ENCODE assay signal across 9 cellular contexts in genomic region chr22:38397189-38398097, GRCh38. TPM values are rescaled to one million over a fixed set of nuclear protein-coding genes. Genes with fewer than 3 reads are reported as not detected.
DNase-seq lines count a peak whose midpoint lies in the region; ATAC-seq and TF ChIP-seq lines count a peak whose summit lies in the region.
"Had no signal": no experiment of that assay in that cellular context is flagged by ENCODE, and none has a peak within 500 bp of the region (broad histone marks: within the 10 kb centered on the region; RNA-seq: fewer than 3 reads in every experiment).

No MANE protein-coding gene starts in this region.

- no peaks in the 10 kb centered on the region for H3K36me3 ChIP-seq in ACC112 (ENCODE audit: insufficient read depth, low read length)
- H3K36me3 ChIP-seq in Panc1 (ENCODE audit: control insufficient read depth, insufficient read depth, low read length), result no peaks in the 10 kb centered on the region
- H3K36me3 ChIP-seq in left lung, result no peaks in the 10 kb centered on the region
- H3K36me3 ChIP-seq in suprapubic skin, result no peaks in the 10 kb centered on the region

- intact Hi-C loops in Panc1 (cut with micrococcal nuclease; ENCODE audit: unreplicated experiment), result loop anchor here (10.0 kb wide), 1 partner anchor 177 kb away; the partner anchor contains the start of gene DMC1
- intact Hi-C loops in left lung (cut with DNase I), result no loop called here

- in situ Hi-C loops in Panc1 (cut with HindIII; ENCODE audit: low pct_unique_long_range_greater_than_20kb, low sequenced_read_pairs), result no loop called here

- no peak for ATAC-seq in GM18505 (IDR thresholded peaks at IDR 0.05; ENCODE audit: unreplicated experiment)
- peak; percentile 74 for ATAC-seq in Panc1
- ATAC-seq in left lung, result peak; percentile 41
- ATAC-seq in HG02610 (IDR thresholded peaks at IDR 0.05; ENCODE audit: unreplicated experiment), result no peak
- ATAC-seq in HG02798 (IDR thresholded peaks at IDR 0.05; ENCODE audit: poor library complexity, unreplicated experiment), result no peak

- peak; percentile 50 for TF ChIP-seq POLR2A in GM18505 (IDR thresholded peaks at IDR 0.05; ENCODE audit: borderline replicate concordance, extremely low read depth, insufficient read depth, insufficient read length)
- TF ChIP-seq POLR2A in suprapubic skin (IDR thresholded peaks at IDR 0.05), result no peak

- no TSS peak for BruUV-seq in Panc1 (replicated peaks; lab: Mats Ljungman, UMichigan)

- H3K4me3 ChIP-seq in ACC112 (ENCODE audit: low read depth, low read length) (peak overlapping the region; percentile 81), Panc1 (ENCODE audit: low read depth in 2 of 2, low read length in 2 of 2) (peak overlapping the region; percentile 61), left lung (peak overlapping the region; percentile 71 to 88), suprapubic skin (peak overlapping the region; percentile 92)

- H3K27me3 ChIP-seq in ACC112 (ENCODE audit: insufficient read depth, low read length) (no peaks in the 10 kb centered on the region), Panc1 (ENCODE audit: control insufficient read depth, insufficient read depth, low read length) (no peaks in the 10 kb centered on the region), left lung (no peaks in the 10 kb centered on the region), suprapubic skin (no peaks in the 10 kb centered on the region)

- no peak overlapping the region for H2AFZ ChIP-seq in ACC112 (ENCODE audit: low read length, unreplicated experiment)

- H3K4me1 ChIP-seq in ACC112 (ENCODE audit: control insufficient read depth, insufficient read depth, low read length, unreplicated experiment), result no peaks in the 10 kb centered on the region
- peaks cover 8% of the 10 kb centered on the region for H3K4me1 ChIP-seq in Panc1 (ENCODE audit: control insufficient read depth, insufficient read depth, low read length)
- peaks cover 19 to 65% of the 10 kb centered on the region in 2 donors for H3K4me1 ChIP-seq in left lung
- H3K4me1 ChIP-seq in suprapubic skin, result peaks cover 26% of the 10 kb centered on the region

- no peak for TF ChIP-seq EP300 in suprapubic skin (IDR thresholded peaks at IDR 0.05)

- no peaks in the 10 kb centered on the region for H3K9me3 ChIP-seq in Panc1 (ENCODE audit: control insufficient read depth, insufficient read depth, low read depth, low read length)
- H3K9me3 ChIP-seq in left lung, result no peaks in the 10 kb centered on the region
- H3K9me3 ChIP-seq in suprapubic skin, result no peaks in the 10 kb centered on the region

- DNase-seq in Panc1 (ENCODE audit: low read depth, low spot score) (no peak), cerebellar cortex (ENCODE audit: low spot score) (peak; percentile 36), left lung (peak; percentile 61 to 90), suprapubic skin (ENCODE audit: low spot score in 2 of 2) (peak in 1 of 2 donors; percentile 78)

- H3K27ac ChIP-seq in ACC112 (ENCODE audit: low read depth, low read length), result no peak overlapping the region
- H3K27ac ChIP-seq in Panc1 (ENCODE audit: low read length), result peak overlapping the region; percentile 59
- H3K27ac ChIP-seq in left lung, result peak overlapping the region; percentile 92 to 93
- peak overlapping the region; percentile 92 for H3K27ac ChIP-seq in suprapubic skin

- CTCF ChIA-PET in Panc1 (lab: Charles Lee), result no interaction called here

- POLR2A ChIA-PET in Panc1 (lab: Charles Lee), result interaction anchor here (0.6 to 0.7 kb wide), 2 partner anchors 195 to 323 kb away, joined by 3 read pairs; partner anchors contain the start of gene MAFF

- TF ChIP-seq CTCF in Panc1 (IDR thresholded peaks at IDR 0.05) (no peak), left lung (IDR thresholded peaks at IDR 0.05) (no peak), suprapubic skin (IDR thresholded peaks at IDR 0.05) (no peak)

- WGBS in suprapubic skin, result 3% methylated on average over 36 of the region's 61 CpGs

- H3K79me2 ChIP-seq in ACC112 (ENCODE audit: control insufficient read depth, insufficient read depth, low read length, unreplicated experiment), result peaks cover 16% of the 10 kb centered on the region

RNA-seq across cellular contexts. Expression of gene KCNJ4, which starts 57.6 kb away (rescaled TPM):
- total RNA-seq in Panc1 (2021; ENCODE audit: unreplicated experiment) (0.18 TPM), left lung (not detected), suprapubic skin (under 1 TPM in 3 of 4 donors, not detected in 1; 0.21 to 0.55 (median 0.32) TPM)
- polyA plus RNA-seq in Panc1 (2012; ENCODE audit: insufficient read length), result 0.81 TPM
- total RNA-seq: renal cortical epithelial cell had no signal

Comparison
In these comparisons a context has a peak if more than half of its experiments do, and no peak if none do; other contexts are left out.
1. ATAC-seq: peak in Panc1 (single experiment) and left lung (single experiment); none in GM18505 (single experiment), HG02610 (single experiment) and HG02798 (single experiment).
2. Peak in every context shown above with its lines, with median percentiles within 50 percentile points of each other: H3K4me3 ChIP-seq.